Comparison of ENCODE assay signal across 6 cellular contexts in genomic region chr15:91605576-91605975, GRCh38.
"Had no signal": no experiment of that assay in that cellular context is flagged by ENCODE, and none has a peak within 500 bp of the region (broad histone marks: within the 10 kb centered on the region; RNA-seq: fewer than 3 reads in every experiment).

No MANE protein-coding gene starts in this region.

- H3K4me3 ChIP-seq: GM23248, HAP-1 had no signal

- DNase-seq: GM23248, GOT3, H7, HFFc6, IMR-90 had no signal

- H3K27ac ChIP-seq: GM23248 had no signal
